In the genomic region with DNA sequence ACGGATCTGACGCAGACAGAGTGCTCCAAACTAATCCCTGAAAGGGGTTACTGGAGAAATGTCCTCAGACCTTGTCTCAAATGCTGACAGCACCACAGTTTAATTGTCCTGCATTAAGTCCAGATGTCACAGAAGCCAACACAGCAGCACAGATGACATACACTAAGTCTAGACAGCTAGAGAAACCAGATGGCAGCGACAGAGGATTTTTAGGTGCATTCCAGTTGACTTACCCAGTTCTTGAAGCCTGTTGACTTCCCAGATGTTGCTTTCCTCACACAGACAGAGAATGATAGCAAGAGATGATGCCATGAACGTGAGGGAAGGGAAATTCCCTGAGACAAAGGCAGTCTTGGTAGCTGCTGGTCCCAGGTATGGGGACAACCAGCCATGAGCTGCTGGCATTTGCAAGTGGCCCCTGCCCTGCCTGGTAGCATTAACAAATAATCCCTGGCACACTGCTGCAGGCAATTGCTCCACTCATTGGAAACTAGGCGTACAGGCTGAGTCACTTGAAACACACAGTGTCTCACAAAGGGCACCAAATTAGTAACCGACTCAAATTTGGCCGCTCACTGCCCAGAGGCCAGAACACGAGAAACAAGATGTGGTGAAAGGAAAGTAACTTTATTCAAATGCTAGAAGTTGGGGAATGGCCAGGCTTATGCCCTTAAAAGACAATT, we compare ENCODE assay signal across 25 cellular contexts. TPM values are rescaled to one million over a fixed set of nuclear protein-coding genes. Genes with fewer than 3 reads are reported as not detected.
DNase-seq lines count a peak whose midpoint lies in the region; ATAC-seq and TF ChIP-seq lines count a peak whose summit lies in the region.
"Had no signal": no experiment of that assay in that cellular context is flagged by ENCODE, and none has a peak within 500 bp of the region (broad histone marks: within the 10 kb centered on the region; RNA-seq: fewer than 3 reads in every experiment).

No MANE protein-coding gene starts in this region.

- ATAC-seq in GM21529 (IDR thresholded peaks at IDR 0.05; ENCODE audit: unreplicated experiment) (no peak), Right ventricle myocardium inferior (no peak), GM21360 (IDR thresholded peaks at IDR 0.05; ENCODE audit: unreplicated experiment) (no peak)
- ATAC-seq: HCT116, left colon, mucosa of descending colon had no signal

- H3K9me3 ChIP-seq in adipocyte (ENCODE audit: control insufficient read depth, low read length) = no peaks in the 10 kb centered on the region
- H3K9me3 ChIP-seq in left ventricle myocardium inferior (replicated peaks) = no peaks in the 10 kb centered on the region
- H3K9me3 ChIP-seq: mucosa of descending colon had no signal

- H3K27ac ChIP-seq in left ventricle myocardium inferior (replicated peaks) = no peak overlapping the region
- H3K27ac ChIP-seq: neural progenitor cell had no signal

- TF ChIP-seq CTCF in left ventricle myocardium inferior (IDR thresholded peaks at IDR 0.05; ENCODE audit: borderline replicate concordance) = no peak

- intact Hi-C loops in left ventricle myocardium inferior (cut with micrococcal nuclease) = no loop called here
- intact Hi-C loops in Right ventricle myocardium inferior (cut with DNase I) = no loop called here

- H3K4me3 ChIP-seq in adipocyte (ENCODE audit: low read length) (no peak overlapping the region), left ventricle myocardium inferior (no peak overlapping the region)
- H3K4me3 ChIP-seq: mucosa of descending colon, neural progenitor cell had no signal

- DNase-seq in GM04503 (ENCODE audit: low read depth) = peak; percentile 11
- peak; percentile 3 for DNase-seq in HPDE6-E6E7 (ENCODE audit: extremely low spot score)
- peak; percentile 13 for DNase-seq in adipocyte (ENCODE audit: low read depth)
- DNase-seq in kidney tubule cell (ENCODE audit: low spot score) = peak; percentile 4
- no peak for DNase-seq in left ventricle myocardium inferior
- no peak for DNase-seq in Right ventricle myocardium inferior (ENCODE audit: missing footprints)
- DNase-seq: activated CD4-positive, alpha-beta T cell treated with anti-CD3 and anti-CD28 coated beads, Interleukin-2, amount 50 U/mL, for 1 hour; activated naive CD4-positive, alpha-beta T cell; AML-193; Calu3; cerebellar nuclear complex; effector memory CD4-positive, alpha-beta T cell; KG1; left colon; mucosa of descending colon; NCI-H1092 treated with DMSO at 0.1 percent for 48 hours; NCI-H526 treated with DMSO at 0.1 percent for 48 hours; RPMI8226; substantia nigra; SW 1271 had no signal

- H3K36me3 ChIP-seq in adipocyte (ENCODE audit: control insufficient read depth, insufficient read depth, low read length, severe bottlenecking) (no peaks in the 10 kb centered on the region), left ventricle myocardium inferior (no peaks in the 10 kb centered on the region)
- H3K36me3 ChIP-seq: neural progenitor cell had no signal

- H3K4me1 ChIP-seq in adipocyte (ENCODE audit: control insufficient read depth, insufficient read depth, low read length) (no peaks in the 10 kb centered on the region), left ventricle myocardium inferior (no peaks in the 10 kb centered on the region)
- H3K4me1 ChIP-seq: neural progenitor cell had no signal

- H3K27me3 ChIP-seq in adipocyte (replicated peaks; ENCODE audit: control insufficient read depth, insufficient read depth, low read length) = no peaks in the 10 kb centered on the region
- no peaks in the 10 kb centered on the region for H3K27me3 ChIP-seq in left ventricle myocardium inferior (ENCODE audit: low read depth)
- H3K27me3 ChIP-seq: neural progenitor cell had no signal

- no peak overlapping the region for H3K9ac ChIP-seq in adipocyte (ENCODE audit: low read length)
- H3K9ac ChIP-seq: neural progenitor cell had no signal

RNA-seq across cellular contexts. Expression of gene ADGB, which starts 52.2 kb away (rescaled TPM):
- not detected for total RNA-seq in left ventricle myocardium inferior
- total RNA-seq in Right ventricle myocardium inferior = not detected
- total RNA-seq: Calu3, pulmonary artery endothelial cell had no signal

Comparison
In these comparisons a context has a peak if more than half of its experiments do, and no peak if none do; other contexts are left out.
1. DNase-seq: peak in GM04503 (single experiment), HPDE6-E6E7 (single experiment), adipocyte (single experiment) and kidney tubule cell (single experiment); none in left ventricle myocardium inferior (single experiment) and Right ventricle myocardium inferior (single experiment).